3 cellular contexts compared by ENCODE assay signal in the genomic region with DNA sequence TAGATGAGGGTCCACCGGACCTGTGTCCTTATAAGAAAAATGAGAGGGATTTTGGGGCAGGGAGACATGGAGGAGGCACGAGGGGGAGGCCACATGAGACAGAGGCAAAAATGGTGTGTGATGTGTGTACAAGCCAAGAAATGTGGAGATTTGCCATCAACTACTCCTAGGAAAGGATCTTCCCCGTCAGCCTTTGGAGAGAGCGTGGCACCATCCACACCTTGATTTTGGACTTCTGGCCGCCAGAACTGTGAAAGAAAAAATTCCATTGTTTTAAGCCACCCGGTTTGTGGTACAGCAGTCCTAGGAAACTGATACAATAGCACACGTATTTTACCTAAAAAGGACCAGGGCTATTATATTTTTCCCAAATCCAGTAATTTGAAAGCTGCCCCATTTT.
"Had no signal": no experiment of that assay in that cellular context is flagged by ENCODE, and none has a peak within 500 bp of the region (broad histone marks: within the 10 kb centered on the region; RNA-seq: fewer than 3 reads in every experiment).

No MANE protein-coding gene starts in this region.

- H3K4me3 ChIP-seq: GM12878 had no signal

- ATAC-seq: GM12878 had no signal

- DNase-seq: GDM1, GF-D8 had no signal
